In the genomic region with DNA sequence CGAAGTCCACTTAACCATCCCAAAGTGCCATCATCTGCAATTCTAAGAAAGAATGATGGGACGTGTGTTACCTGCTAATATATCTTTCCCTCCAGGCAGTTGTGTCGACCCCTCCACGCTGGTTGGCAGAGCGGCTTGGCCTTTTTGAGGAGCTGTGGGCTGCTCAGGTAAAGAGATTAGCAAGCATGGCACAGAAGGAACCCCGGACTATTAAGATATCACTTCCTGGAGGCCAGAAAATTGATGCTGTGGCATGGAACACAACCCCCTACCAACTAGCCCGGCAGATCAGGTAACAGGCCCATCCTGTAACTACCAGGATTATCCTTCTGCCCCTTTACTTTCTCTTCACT, we compare ENCODE assay signal across 9 cellular contexts. TPM values are rescaled to one million over a fixed set of nuclear protein-coding genes. Genes with fewer than 3 reads are reported as not detected.
DNase-seq lines count a peak whose midpoint lies in the region; ATAC-seq and TF ChIP-seq lines count a peak whose summit lies in the region.
"Had no signal": no experiment of that assay in that cellular context is flagged by ENCODE, and none has a peak within 500 bp of the region (broad histone marks: within the 10 kb centered on the region; RNA-seq: fewer than 3 reads in every experiment).

No MANE protein-coding gene starts in this region.

- intact Hi-C loops in stomach (cut with DNase I; ENCODE audit: low total_unique reads), result no loop called here

- ATAC-seq in activated T-cell treated with anti-CD3 and anti-CD28 coated beads, Interleukin-2, amount 50 U/mL, for 72 hours (replicated peaks in 1 of 2), result no peak

- no peaks in the 10 kb centered on the region for H3K9me3 Mint-ChIP-seq in activated T-cell treated with anti-CD3 and anti-CD28 coated beads, Interleukin-2, amount 50 U/mL, for 72 hours

- H3K27me3 ChIP-seq in iPS-18a (ENCODE audit: control insufficient read depth, insufficient read depth, low read length) (no peaks in the 10 kb centered on the region), stomach (no peaks in the 10 kb centered on the region)

- peak overlapping the region; percentile 83 for H3K9ac ChIP-seq in iPS-18a (ENCODE audit: low read length)

- peak overlapping the region; percentile 94 for H3K4me3 ChIP-seq in iPS-18a (ENCODE audit: low read length)
- H3K4me3 ChIP-seq in stomach, result peak overlapping the region; percentile 64 to 92 (median 77)

- H3K4me3 Mint-ChIP-seq in activated T-cell treated with anti-CD3 and anti-CD28 coated beads, Interleukin-2, amount 50 U/mL, for 72 hours, result peak overlapping the region; percentile 89 to 98

- TF ChIP-seq CTCF in stomach (IDR thresholded peaks at IDR 0.05), result no peak

- no peak for TF ChIP-seq EP300 in stomach (IDR thresholded peaks at IDR 0.05)

- H3K27ac ChIP-seq in iPS-18a (ENCODE audit: low read length) (peak overlapping the region; percentile 54), stomach (peak overlapping the region in 4 of 5 donors; percentile 70 to 88 (median 82))

- peaks cover 5 to 10% of the 10 kb centered on the region in 2 donors for H3K36me3 Mint-ChIP-seq in activated T-cell treated with anti-CD3 and anti-CD28 coated beads, Interleukin-2, amount 50 U/mL, for 72 hours (ENCODE audit: insufficient read depth in 2 of 2)

- no peak for TF ChIP-seq POLR2A in stomach (IDR thresholded peaks at IDR 0.05)

- H3K9me3 ChIP-seq in iPS-18a (ENCODE audit: control insufficient read depth, low read depth, low read length) (no peaks in the 10 kb centered on the region), stomach (no peaks in the 10 kb centered on the region)

- peak; percentile 7 to 28 for DNase-seq in NCI-H2081 (lab: John Stamatoyannopoulos, UW)
- no peak for DNase-seq in NCI-H2081 treated with DMSO at 0.1 percent for 48 hours (lab: John Stamatoyannopoulos, UW)
- DNase-seq in activated T-cell treated with anti-CD3 and anti-CD28 coated beads, Interleukin-2, amount 50 U/mL, for 72 hours, result peak in 1 of 2 donors; percentile 9
- DNase-seq in stomach, result no peak
- no peak for DNase-seq in NCI-H1436 (lab: John Stamatoyannopoulos, UW)
- DNase-seq in stimulated activated CD4-positive, alpha-beta T cell treated with anti-CD3 and anti-CD28 coated beads, Interleukin-15, amount 100 ng/mL, for 24 hours, result no peak
- DNase-seq in HuH-7.5 (ENCODE audit: low spot score), result no peak

- H3K4me1 ChIP-seq in iPS-18a (ENCODE audit: control insufficient read depth, low read depth, low read length), result peaks cover 4% of the 10 kb centered on the region
- H3K4me1 ChIP-seq in stomach, result peaks cover 6 to 19% (median 14%) of the 10 kb centered on the region in 4 donors

- peaks cover 31% of the 10 kb centered on the region for H3K36me3 ChIP-seq in iPS-18a (ENCODE audit: control insufficient read depth, low read depth, low read length)
- H3K36me3 ChIP-seq in stomach, result peaks cover 15 to 41% (median 39%) of the 10 kb centered on the region in 4 donors

- H3K27ac Mint-ChIP-seq in activated T-cell treated with anti-CD3 and anti-CD28 coated beads, Interleukin-2, amount 50 U/mL, for 72 hours, result peak overlapping the region; percentile 97

- peaks cover 17% of the 10 kb centered on the region for H3K4me1 Mint-ChIP-seq in activated T-cell treated with anti-CD3 and anti-CD28 coated beads, Interleukin-2, amount 50 U/mL, for 72 hours (ENCODE audit: low read depth)

- WGBS in stomach, 5 donors, result 1 to 6% (median 1%) methylated on average over 7 of the region's 7 CpGs

- H3K27me3 Mint-ChIP-seq in activated T-cell treated with anti-CD3 and anti-CD28 coated beads, Interleukin-2, amount 50 U/mL, for 72 hours (ENCODE audit: low read depth), result no peaks in the 10 kb centered on the region

RNA-seq across cellular contexts. Expression of gene TARS2, which starts 0.5 kb away (rescaled TPM):
- 10 to 100 TPM; 49.8 to 66.4 TPM for total RNA-seq in activated T-cell treated with anti-CD3 and anti-CD28 coated beads, Interleukin-2, amount 50 U/mL, for 72 hours
- 10 to 100 TPM in 2 of 5 donors, 1 to 10 TPM in 3; 3.5 to 46.2 (median 5.8) TPM for total RNA-seq in stomach
- polyA plus RNA-seq in stomach, result 10 to 100 TPM in 2 of 3 donors, 1 to 10 TPM in 1; 9.6 to 14.8 (median 12.4) TPM

RNA-seq across cellular contexts. Expression of gene ECM1, which starts 20.2 kb away (rescaled TPM):
- total RNA-seq in activated T-cell treated with anti-CD3 and anti-CD28 coated beads, Interleukin-2, amount 50 U/mL, for 72 hours, result 1 to 10 TPM; 1.3 to 1.5 TPM
- total RNA-seq in stomach, result 10 to 100 TPM in 2 of 5 donors, 1 to 10 TPM in 3; 1.7 to 29.3 (median 6.5) TPM
- polyA plus RNA-seq in stomach, result 100 to 1,000 TPM in 1 of 3 donors, 1 to 10 TPM in 2; 3.1 to 345 (median 6.8) TPM

RNA-seq across cellular contexts. Expression of gene FALEC, which starts 27.8 kb away (rescaled TPM):
- under 1 TPM in 1 of 2 donors, not detected in 1; 0.79 TPM for total RNA-seq in activated T-cell treated with anti-CD3 and anti-CD28 coated beads, Interleukin-2, amount 50 U/mL, for 72 hours
- total RNA-seq in stomach, result not detected
- polyA plus RNA-seq in stomach, result under 1 TPM in 1 of 3 donors, not detected in 2; 0.93 TPM
- total RNA-seq: T-helper 2 cell treated with Interferon-gamma antibody and Interleukin-4, amounts not matched to agents 100 ng/mL and 5 ng/mL, for 36 hours had no signal

Comparison
In these comparisons a context has a peak if more than half of its experiments do, and no peak if none do; other contexts are left out.
1. DNase-seq: peak in NCI-H2081 (2 of 2); none in NCI-H2081 treated with DMSO at 0.1 percent for 48 hours (single experiment), stomach (single experiment), NCI-H1436 (single experiment), stimulated activated CD4-positive, alpha-beta T cell treated with anti-CD3 and anti-CD28 coated beads, Interleukin-15, amount 100 ng/mL, for 24 hours (single experiment) and HuH-7.5 (single experiment).